1 cellular context compared by ENCODE assay signal in the genomic region with DNA sequence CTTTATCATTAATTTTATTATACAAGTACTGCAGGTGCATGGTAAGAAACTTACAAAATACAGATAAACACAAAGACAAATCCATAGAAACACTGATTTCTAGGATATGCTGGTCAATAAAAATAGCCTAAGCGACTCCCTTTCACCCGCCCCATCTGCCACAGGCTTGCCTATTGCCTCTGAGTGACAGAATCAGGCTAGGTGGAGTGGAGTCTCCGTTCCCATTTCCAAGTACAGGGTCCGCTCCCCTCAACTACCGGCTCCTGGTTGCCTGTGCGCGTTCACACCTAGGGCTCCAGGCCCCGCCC.
TF ChIP-seq lines count a peak whose summit lies in the region.

No MANE protein-coding gene starts in this region.

TF ChIP-seq in GM23338, 12 proteins besides CTCF, POLR2A, EP300 and RAD21 (continued from another document):
- TF ChIP-seq, protein P1, sequence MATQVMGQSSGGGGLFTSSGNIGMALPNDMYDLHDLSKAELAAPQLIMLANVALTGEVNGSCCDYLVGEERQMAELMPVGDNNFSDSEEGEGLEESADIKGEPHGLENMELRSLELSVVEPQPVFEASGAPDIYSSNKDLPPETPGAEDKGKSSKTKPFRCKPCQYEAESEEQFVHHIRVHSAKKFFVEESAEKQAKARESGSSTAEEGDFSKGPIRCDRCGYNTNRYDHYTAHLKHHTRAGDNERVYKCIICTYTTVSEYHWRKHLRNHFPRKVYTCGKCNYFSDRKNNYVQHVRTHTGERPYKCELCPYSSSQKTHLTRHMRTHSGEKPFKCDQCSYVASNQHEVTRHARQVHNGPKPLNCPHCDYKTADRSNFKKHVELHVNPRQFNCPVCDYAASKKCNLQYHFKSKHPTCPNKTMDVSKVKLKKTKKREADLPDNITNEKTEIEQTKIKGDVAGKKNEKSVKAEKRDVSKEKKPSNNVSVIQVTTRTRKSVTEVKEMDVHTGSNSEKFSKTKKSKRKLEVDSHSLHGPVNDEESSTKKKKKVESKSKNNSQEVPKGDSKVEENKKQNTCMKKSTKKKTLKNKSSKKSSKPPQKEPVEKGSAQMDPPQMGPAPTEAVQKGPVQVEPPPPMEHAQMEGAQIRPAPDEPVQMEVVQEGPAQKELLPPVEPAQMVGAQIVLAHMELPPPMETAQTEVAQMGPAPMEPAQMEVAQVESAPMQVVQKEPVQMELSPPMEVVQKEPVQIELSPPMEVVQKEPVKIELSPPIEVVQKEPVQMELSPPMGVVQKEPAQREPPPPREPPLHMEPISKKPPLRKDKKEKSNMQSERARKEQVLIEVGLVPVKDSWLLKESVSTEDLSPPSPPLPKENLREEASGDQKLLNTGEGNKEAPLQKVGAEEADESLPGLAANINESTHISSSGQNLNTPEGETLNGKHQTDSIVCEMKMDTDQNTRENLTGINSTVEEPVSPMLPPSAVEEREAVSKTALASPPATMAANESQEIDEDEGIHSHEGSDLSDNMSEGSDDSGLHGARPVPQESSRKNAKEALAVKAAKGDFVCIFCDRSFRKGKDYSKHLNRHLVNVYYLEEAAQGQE (IDR thresholded peaks at IDR 0.05; ENCODE audit: unreplicated experiment) = no peak
- no peak for TF ChIP-seq EZH2 (IDR thresholded peaks at IDR 0.05; ENCODE audit: low read depth, unreplicated experiment)
- TF ChIP-seq EZH2phosphoT487 (IDR thresholded peaks at IDR 0.05; ENCODE audit: unreplicated experiment) = no peak
